Comparison of ENCODE assay signal across 31 cellular contexts in the genomic region with DNA sequence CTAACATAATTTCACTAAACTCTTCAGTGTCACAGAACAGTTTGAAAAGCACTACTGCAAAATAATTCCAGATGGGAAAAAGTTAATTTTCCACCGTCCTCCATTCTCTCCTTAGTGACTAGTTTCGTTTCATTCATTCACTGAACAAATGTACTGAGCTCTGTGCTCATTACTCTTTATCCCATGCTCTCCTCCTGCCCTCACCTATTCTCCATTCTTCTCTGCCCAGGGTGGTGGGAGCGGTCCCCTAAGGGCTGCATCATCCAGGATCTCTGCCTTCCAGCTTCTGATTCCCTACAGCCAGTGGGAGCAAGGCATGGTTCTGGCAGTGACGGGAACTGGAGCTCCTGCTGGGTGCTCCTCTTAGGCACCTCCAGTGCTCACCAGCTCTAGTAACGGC.
"Had no signal": no experiment of that assay in that cellular context is flagged by ENCODE, and none has a peak within 500 bp of the region (broad histone marks: within the 10 kb centered on the region; RNA-seq: fewer than 3 reads in every experiment).

No MANE protein-coding gene starts in this region.

- H3K4me3 Mint-ChIP-seq: naive B cell; natural killer cell; nephron; neural progenitor cell; stimulated activated naive B cell treated with anti-CD40 and anti-IgM and Interleukin-4, amounts not matched to agents 10 μg/mL and 1 μg/mL and 100 μg/mL, for 72 hours; stimulated activated naive CD8-positive, alpha-beta T cell treated with anti-CD3 and anti-CD28 coated beads, Interleukin-15, Interleukin-2, amounts not matched to agents 100 ng/mL and 50 ng/mL, for 24 hours had no signal

- H3K27me3 ChIP-seq: neural progenitor cell, ovary, spleen, stomach, thyroid gland, tibial nerve, upper lobe of left lung, vagina had no signal

- H3K4me1 Mint-ChIP-seq: naive B cell, natural killer cell, nephron, neural progenitor cell had no signal

- H3K4me1 ChIP-seq: parathyroid adenoma, psoas muscle, spleen, stomach, thyroid gland, tibial nerve, upper lobe of left lung, vagina had no signal

- H3K36me3 Mint-ChIP-seq: natural killer cell, neural progenitor cell had no signal

- H3K79me2 ChIP-seq: parathyroid adenoma had no signal

- H3K4me2 ChIP-seq: neural progenitor cell, smooth muscle cell had no signal

- H3K4me3 ChIP-seq: neural progenitor cell, ovary, psoas muscle, skin epidermis, smooth muscle cell, spleen, stomach, thoracic aorta, thyroid gland, tibial nerve, upper lobe of left lung, vagina had no signal

- H3K27me3 Mint-ChIP-seq: naive B cell; progenitor cell of endocrine pancreas; stimulated activated naive B cell treated with anti-CD40 and anti-IgM and Interleukin-4, amounts not matched to agents 10 μg/mL and 1 μg/mL and 100 μg/mL, for 72 hours; stimulated activated naive CD8-positive, alpha-beta T cell treated with anti-CD3 and anti-CD28 coated beads, Interleukin-15, Interleukin-2, amounts not matched to agents 100 ng/mL and 50 ng/mL, for 24 hours had no signal

- H3K27ac ChIP-seq: neural progenitor cell, ovary, parathyroid adenoma, psoas muscle, skin epidermis, spleen, stomach, thoracic aorta, thyroid gland, tibial nerve, upper lobe of left lung, vagina had no signal

- FAIRE-seq: urothelium cell line had no signal

- H3K9me3 ChIP-seq: ovary, psoas muscle, spleen, stomach, thoracic aorta, thyroid gland, tibial nerve, upper lobe of left lung, vagina had no signal

- H3K9me3 Mint-ChIP-seq: natural killer cell; nephron; neural progenitor cell; stimulated activated naive CD8-positive, alpha-beta T cell treated with anti-CD3 and anti-CD28 coated beads, Interleukin-15, Interleukin-2, amounts not matched to agents 100 ng/mL and 50 ng/mL, for 24 hours had no signal

- H3K9ac ChIP-seq: neural progenitor cell, parathyroid adenoma had no signal

- H3K27ac Mint-ChIP-seq: naive B cell; natural killer cell; nephron; neural progenitor cell; progenitor cell of endocrine pancreas; stimulated activated naive B cell treated with anti-CD40 and anti-IgM and Interleukin-4, amounts not matched to agents 10 μg/mL and 1 μg/mL and 100 μg/mL, for 72 hours; stimulated activated naive CD8-positive, alpha-beta T cell treated with anti-CD3 and anti-CD28 coated beads, Interleukin-15, Interleukin-2, amounts not matched to agents 100 ng/mL and 50 ng/mL, for 24 hours had no signal

- ATAC-seq: natural killer cell; psoas muscle; right cardiac atrium; sciatic nerve; stimulated activated naive B cell treated with anti-CD40 and anti-IgM and Interleukin-4, amounts not matched to agents 10 μg/mL and 1 μg/mL and 100 μg/mL, for 72 hours had no signal

- H2AFZ ChIP-seq: neural progenitor cell, parathyroid adenoma had no signal

- DNase-seq: naive B cell; natural killer cell; occipital lobe; ovary; posterior cingulate gyrus; psoas muscle; right cardiac atrium; spleen; stimulated activated CD4-positive, alpha-beta T cell treated with anti-CD3 and anti-CD28 coated beads, Interleukin-12 subunit alpha, Interleukin-12 subunit beta, amount 100 ng/mL, for 4 hours; stimulated activated CD4-positive, alpha-beta T cell treated with anti-CD3 and anti-CD28 coated beads, Interleukin-1b, Interleukin-23, amount 100 ng/mL, for 48 hours; stimulated activated CD4-positive, alpha-beta T cell treated with anti-CD3 and anti-CD28 coated beads, Interleukin-4, amount 100 ng/mL, for 1 hour; stimulated activated CD4-positive, alpha-beta T cell treated with anti-CD3 and anti-CD28 coated beads, Interleukin-4, amount 100 ng/mL, for 4 hours; stimulated activated CD8-positive, alpha-beta memory T cell treated with anti-CD3 and anti-CD28 coated beads, Interleukin-4, amount 100 ng/mL, for 48 hours; stimulated activated naive B cell treated with anti-CD40 and anti-IgM and Interleukin-4, amounts not matched to agents 10 μg/mL and 1 μg/mL and 100 μg/mL, for 72 hours; stimulated activated naive CD4-positive, alpha-beta T cell treated with Interleukin-2 at 50 U/mL for 16 hours; stomach; thyroid gland; trophoblast cell; upper lobe of left lung had no signal

- H3K36me3 ChIP-seq: neural progenitor cell, ovary, spleen, stomach, thoracic aorta, thyroid gland, tibial nerve, upper lobe of left lung, vagina had no signal
